In genomic region chr11:126591966-126592489, GRCh38 we compare ENCODE assay signal across 15 cellular contexts.
A peak's percentile ranks its signal among the peaks of the same experiment; 100 is the strongest.
DNase-seq lines count a peak whose midpoint lies in the region; ATAC-seq and TF ChIP-seq lines count a peak whose summit lies in the region.
"Had no signal": no experiment of that assay in that cellular context is flagged by ENCODE, and none has a peak within 500 bp of the region (broad histone marks: within the 10 kb centered on the region; RNA-seq: fewer than 3 reads in every experiment).

No MANE protein-coding gene starts in this region.

- H3K4ac ChIP-seq in neuronal stem cell (ENCODE audit: low read length), result no peak overlapping the region

- no peak overlapping the region for H3K4me2 ChIP-seq in neuronal stem cell (ENCODE audit: insufficient read depth, low read length, poor library complexity, severe bottlenecking)
- H3K4me2 ChIP-seq: A549, BLaER1 had no signal

- intact Hi-C loops in Calu3 (cut with micrococcal nuclease; ENCODE audit: unreplicated experiment), result no loop called here

- no peak overlapping the region for H4K8ac ChIP-seq in neuronal stem cell (ENCODE audit: low read depth, low read length)

- no peak overlapping the region for H2AK5ac ChIP-seq in neuronal stem cell (ENCODE audit: low read depth, low read length)

- H3K23ac ChIP-seq in neuronal stem cell (ENCODE audit: low read depth, low read length, poor library complexity), result no peak overlapping the region

- H3K9me3 ChIP-seq in neuronal stem cell (replicated peaks in 1 of 2; ENCODE audit: control insufficient read depth in 2 of 2, insufficient read depth in 1 of 2, low read depth in 1 of 2, low read length in 2 of 2), result no peaks in the 10 kb centered on the region
- H3K9me3 ChIP-seq: A549, BLaER1 had no signal

- H2BK120ac ChIP-seq in neuronal stem cell (ENCODE audit: low read depth, low read length), result no peak overlapping the region

- H2BK5ac ChIP-seq in neuronal stem cell (ENCODE audit: low read length), result no peak overlapping the region

- CTCF ChIA-PET in Calu3 (lab: Charles Lee), result no interaction called here
- CTCF ChIA-PET in activated naive CD4-positive, alpha-beta T cell treated with anti-CD3 and anti-CD28 coated beads, Interleukin-2, amount 10 ng/mL, durations not matched to agents 7 days and 5 days (lab: Charles Lee), result no interaction called here

- no peak for ATAC-seq in stimulated activated naive B cell treated with anti-CD40 and anti-IgM and Interleukin-4, amounts not matched to agents 10 μg/mL and 1 μg/mL and 100 μg/mL, for 72 hours (replicated peaks)
- ATAC-seq: A549, HepG2 had no signal

- no peak overlapping the region for H3K4me3 Mint-ChIP-seq in Calu3 (ENCODE audit: low read depth, unreplicated experiment)
- no peak overlapping the region for H3K4me3 Mint-ChIP-seq in brain
- H3K4me3 Mint-ChIP-seq in activated naive CD4-positive, alpha-beta T cell treated with anti-CD3 and anti-CD28 coated beads, Interleukin-2, amount 10 ng/mL, durations not matched to agents 7 days and 5 days, result no peak overlapping the region
- no peak overlapping the region for H3K4me3 Mint-ChIP-seq in stimulated activated naive B cell treated with anti-CD40 and anti-IgM and Interleukin-4, amounts not matched to agents 10 μg/mL and 1 μg/mL and 100 μg/mL, for 72 hours
- H3K4me3 Mint-ChIP-seq: CD8-positive, alpha-beta memory T cell; H9 had no signal

- H3K9me3 Mint-ChIP-seq in Calu3 (ENCODE audit: low read depth, unreplicated experiment), result no peaks in the 10 kb centered on the region
- peaks cover 0 to 3% (median 0%) of the 10 kb centered on the region in 5 experiments for H3K9me3 Mint-ChIP-seq in brain
- no peaks in the 10 kb centered on the region for H3K9me3 Mint-ChIP-seq in activated naive CD4-positive, alpha-beta T cell treated with anti-CD3 and anti-CD28 coated beads, Interleukin-2, amount 10 ng/mL, durations not matched to agents 7 days and 5 days
- no peaks in the 10 kb centered on the region for H3K9me3 Mint-ChIP-seq in stimulated activated naive B cell treated with anti-CD40 and anti-IgM and Interleukin-4, amounts not matched to agents 10 μg/mL and 1 μg/mL and 100 μg/mL, for 72 hours
- H3K9me3 Mint-ChIP-seq: CD8-positive, alpha-beta memory T cell; H9 had no signal

- peaks cover 0 to 13% of the 10 kb centered on the region in 2 donors for H3K4me1 ChIP-seq in neuronal stem cell (ENCODE audit: control insufficient read depth in 2 of 2, insufficient read depth in 1 of 2, low read depth in 1 of 2, low read length in 2 of 2)
- H3K4me1 ChIP-seq: A549, BLaER1 had no signal

- H3K79me1 ChIP-seq in neuronal stem cell (ENCODE audit: low read depth, low read length), result no peaks in the 10 kb centered on the region

- BruUV-seq in Calu3 (replicated peaks; lab: Mats Ljungman, UMichigan), result no TSS peak

- no peaks in the 10 kb centered on the region for H3K27me3 ChIP-seq in neuronal stem cell (ENCODE audit: control insufficient read depth in 3 of 3, insufficient read depth in 3 of 3, low read depth in 1 of 3, low read length in 3 of 3)
- H3K27me3 ChIP-seq: BLaER1 had no signal

- no peak overlapping the region for H3K27ac ChIP-seq in neuronal stem cell (replicated peaks; ENCODE audit: low read length)
- H3K27ac ChIP-seq: A549, BLaER1, GM23248 had no signal

- H3K9ac ChIP-seq in neuronal stem cell (ENCODE audit: low read depth, low read length, poor library complexity), result no peak overlapping the region
- H3K9ac ChIP-seq: BLaER1, GM23248 had no signal

- H3K27ac Mint-ChIP-seq in Calu3 (ENCODE audit: unreplicated experiment), result no peak overlapping the region
- H3K27ac Mint-ChIP-seq in brain, result peak overlapping the region in 3 of 5 experiments; percentile 41 to 61 (median 54)
- no peak overlapping the region for H3K27ac Mint-ChIP-seq in activated naive CD4-positive, alpha-beta T cell treated with anti-CD3 and anti-CD28 coated beads, Interleukin-2, amount 10 ng/mL, durations not matched to agents 7 days and 5 days
- no peak overlapping the region for H3K27ac Mint-ChIP-seq in stimulated activated naive B cell treated with anti-CD40 and anti-IgM and Interleukin-4, amounts not matched to agents 10 μg/mL and 1 μg/mL and 100 μg/mL, for 72 hours
- H3K27ac Mint-ChIP-seq: CD8-positive, alpha-beta memory T cell had no signal

- no peaks in the 10 kb centered on the region for H3K36me3 ChIP-seq in neuronal stem cell (replicated peaks in 1 of 2; ENCODE audit: control insufficient read depth in 2 of 2, insufficient read depth in 2 of 2, low read length in 2 of 2)
- H3K36me3 ChIP-seq: BLaER1 had no signal

- H3K36me3 Mint-ChIP-seq in Calu3 (ENCODE audit: insufficient read depth, unreplicated experiment), result no peaks in the 10 kb centered on the region
- no peaks in the 10 kb centered on the region for H3K36me3 Mint-ChIP-seq in brain
- no peaks in the 10 kb centered on the region for H3K36me3 Mint-ChIP-seq in activated naive CD4-positive, alpha-beta T cell treated with anti-CD3 and anti-CD28 coated beads, Interleukin-2, amount 10 ng/mL, durations not matched to agents 7 days and 5 days
- H3K36me3 Mint-ChIP-seq in stimulated activated naive B cell treated with anti-CD40 and anti-IgM and Interleukin-4, amounts not matched to agents 10 μg/mL and 1 μg/mL and 100 μg/mL, for 72 hours, result no peaks in the 10 kb centered on the region
- H3K36me3 Mint-ChIP-seq: CD8-positive, alpha-beta memory T cell had no signal

- no peak overlapping the region for H3K4me3 ChIP-seq in neuronal stem cell (ENCODE audit: low read length in 2 of 2)
- H3K4me3 ChIP-seq: A549, BLaER1, GM23248 had no signal

- H3K27me3 Mint-ChIP-seq in Calu3 (ENCODE audit: unreplicated experiment) (peaks cover 4% of the 10 kb centered on the region), brain (peaks cover 4% of the 10 kb centered on the region)
- H3K27me3 Mint-ChIP-seq in activated naive CD4-positive, alpha-beta T cell treated with anti-CD3 and anti-CD28 coated beads, Interleukin-2, amount 10 ng/mL, durations not matched to agents 7 days and 5 days, result no peaks in the 10 kb centered on the region
- H3K27me3 Mint-ChIP-seq in stimulated activated naive B cell treated with anti-CD40 and anti-IgM and Interleukin-4, amounts not matched to agents 10 μg/mL and 1 μg/mL and 100 μg/mL, for 72 hours, result no peaks in the 10 kb centered on the region

- H3K4me1 Mint-ChIP-seq in Calu3 (ENCODE audit: low read depth, unreplicated experiment) (no peaks in the 10 kb centered on the region), brain (peaks cover 49% of the 10 kb centered on the region)
- H3K4me1 Mint-ChIP-seq in activated naive CD4-positive, alpha-beta T cell treated with anti-CD3 and anti-CD28 coated beads, Interleukin-2, amount 10 ng/mL, durations not matched to agents 7 days and 5 days, result no peaks in the 10 kb centered on the region
- no peaks in the 10 kb centered on the region for H3K4me1 Mint-ChIP-seq in stimulated activated naive B cell treated with anti-CD40 and anti-IgM and Interleukin-4, amounts not matched to agents 10 μg/mL and 1 μg/mL and 100 μg/mL, for 72 hours
- H3K4me1 Mint-ChIP-seq: CD8-positive, alpha-beta memory T cell had no signal

- no peak overlapping the region for H3K14ac ChIP-seq in neuronal stem cell (ENCODE audit: low read length)

- no peak overlapping the region for H2AFZ ChIP-seq in neuronal stem cell (ENCODE audit: low read length)
- H2AFZ ChIP-seq: GM23248 had no signal

- no peak overlapping the region for H4K91ac ChIP-seq in neuronal stem cell (ENCODE audit: low read depth, low read length, poor library complexity)

- no peak overlapping the region for H2BK12ac ChIP-seq in neuronal stem cell (ENCODE audit: low read length)

- H3K18ac ChIP-seq in neuronal stem cell (ENCODE audit: low read length), result no peak overlapping the region

- DNase-seq in Calu3 (peak; percentile 5), NCI-H1048 (lab: John Stamatoyannopoulos, UW) (peak; percentile 10), neuronal stem cell (ENCODE audit: low spot score) (no peak), A172 (ENCODE audit: low spot score) (no peak)
- no peak for DNase-seq in activated T-cell treated with anti-CD3 and anti-CD28 coated beads, Interleukin-2, amount 50 U/mL, for 48 hours
- DNase-seq in activated naive CD4-positive, alpha-beta T cell treated with anti-CD3 and anti-CD28 coated beads, Interleukin-2, amount 10 ng/mL, durations not matched to agents 7 days and 5 days, result no peak
- DNase-seq in stimulated activated naive B cell treated with anti-CD40 and anti-IgM and Interleukin-4, amounts not matched to agents 10 μg/mL and 1 μg/mL and 100 μg/mL, for 72 hours, result no peak
- DNase-seq: AML-193; CD8-positive, alpha-beta memory T cell had no signal

- TF ChIP-seq CTCF in Calu3 (IDR thresholded peaks at IDR 0.05; ENCODE audit: unreplicated experiment) (no peak), brain (conservative IDR thresholded peaks at IDR 0.05) (no peak)

- H2BK15ac ChIP-seq in neuronal stem cell (ENCODE audit: low read length), result peak overlapping the region; percentile 32

- WGBS in neuronal stem cell (ENCODE audit: extremely low coverage in 2 of 2, insufficient read length in 2 of 2, insufficient replicate concordance in 1 of 2), 2 donors, result 100% methylated on average over 1 of the region's 6 CpGs; no CpG with 5 or more reads in 1 of the 2 donors

Comparison
In these comparisons a context has a peak if more than half of its experiments do, and no peak if none do; other contexts are left out.
1. DNase-seq: peak in Calu3 (single experiment) and NCI-H1048 (single experiment); none in neuronal stem cell (single experiment), A172 (single experiment), activated T-cell treated with anti-CD3 and anti-CD28 coated beads, Interleukin-2, amount 50 U/mL, for 48 hours (0 of 2), activated naive CD4-positive, alpha-beta T cell treated with anti-CD3 and anti-CD28 coated beads, Interleukin-2, amount 10 ng/mL, durations not matched to agents 7 days and 5 days (single experiment) and stimulated activated naive B cell treated with anti-CD40 and anti-IgM and Interleukin-4, amounts not matched to agents 10 μg/mL and 1 μg/mL and 100 μg/mL, for 72 hours (single experiment).
2. H3K27ac Mint-ChIP-seq: peak in brain (3 of 5); none in Calu3 (single experiment), activated naive CD4-positive, alpha-beta T cell treated with anti-CD3 and anti-CD28 coated beads, Interleukin-2, amount 10 ng/mL, durations not matched to agents 7 days and 5 days (single experiment) and stimulated activated naive B cell treated with anti-CD40 and anti-IgM and Interleukin-4, amounts not matched to agents 10 μg/mL and 1 μg/mL and 100 μg/mL, for 72 hours (single experiment).